Comparison of ENCODE assay signal across 8 cellular contexts in the genomic region with DNA sequence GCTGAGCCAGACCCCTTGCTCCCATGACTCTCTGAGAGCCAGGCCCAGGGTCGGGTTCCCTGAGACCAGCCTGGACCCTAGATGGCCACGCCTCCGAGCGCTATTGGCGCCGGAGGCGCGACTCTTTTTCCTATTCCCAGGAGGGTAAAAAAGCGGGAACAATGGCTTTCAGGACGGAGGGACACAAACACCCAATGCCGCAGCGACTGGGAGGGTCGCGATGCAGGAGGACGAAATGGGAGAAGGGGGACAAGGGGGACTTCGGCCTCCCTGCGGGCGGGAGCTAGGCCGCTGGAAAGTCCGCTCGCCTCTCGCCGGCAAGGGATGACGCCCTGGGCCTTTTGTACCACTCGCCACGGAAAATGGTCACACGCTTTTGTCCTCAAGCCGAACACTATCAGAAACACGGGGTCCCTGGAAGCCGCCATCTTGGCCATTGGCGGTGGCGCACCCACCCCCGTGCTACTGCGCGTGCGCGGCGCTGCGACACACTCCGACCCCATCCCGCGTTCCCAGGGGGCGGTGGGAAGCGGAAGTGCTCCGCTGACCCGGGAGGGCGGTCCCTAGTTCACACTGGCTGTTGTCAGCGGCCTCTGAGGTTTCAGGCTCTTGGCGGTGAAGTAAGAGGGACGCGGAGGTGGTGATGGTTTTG.
A peak's percentile ranks its signal among the peaks of the same experiment; 100 is the strongest.
DNase-seq lines count a peak whose midpoint lies in the region; ATAC-seq and TF ChIP-seq lines count a peak whose summit lies in the region.

No MANE protein-coding gene starts in this region.

- peak; percentile 75 for TF ChIP-seq POLR2A in GM19099 (IDR thresholded peaks at IDR 0.05; ENCODE audit: extremely low read depth, insufficient read length, low read depth)

- peak overlapping the region; percentile 59 to 75 for H3K27ac ChIP-seq in left lung

- H3K36me3 Mint-ChIP-seq in activated CD4-positive, alpha-beta T cell treated with anti-CD3 and anti-CD28 coated beads, Interleukin-2, amount 10 ng/mL, durations not matched to agents 7 days and 5 days (ENCODE audit: low read depth) = peaks cover 23% of the 10 kb centered on the region

- ATAC-seq in HG03354 (IDR thresholded peaks at IDR 0.05; ENCODE audit: poor library complexity, severe bottlenecking, unreplicated experiment) (peak; percentile 87), left lung (peak; percentile 98)

- no peaks in the 10 kb centered on the region for H3K27me3 Mint-ChIP-seq in activated CD4-positive, alpha-beta T cell treated with anti-CD3 and anti-CD28 coated beads, Interleukin-2, amount 10 ng/mL, durations not matched to agents 7 days and 5 days

- intact Hi-C loops in left lung (cut with DNase I) = no loop called here

- POLR2A ChIA-PET in activated CD4-positive, alpha-beta T cell treated with anti-CD3 and anti-CD28 coated beads, Interleukin-2, amount 10 ng/mL, durations not matched to agents 7 days and 5 days (lab: Charles Lee) = no interaction called here

- peaks cover 21% of the 10 kb centered on the region for H3K4me1 Mint-ChIP-seq in activated CD4-positive, alpha-beta T cell treated with anti-CD3 and anti-CD28 coated beads, Interleukin-2, amount 10 ng/mL, durations not matched to agents 7 days and 5 days

- H3K4me1 ChIP-seq in BE2C (no peaks in the 10 kb centered on the region), left lung (no peaks in the 10 kb centered on the region)

- TF ChIP-seq CTCF in BE2C (IDR thresholded peaks at IDR 0.05; ENCODE audit: low read depth, low read length) (no peak), left lung (IDR thresholded peaks at IDR 0.05) (no peak)

- CTCF ChIA-PET in activated CD4-positive, alpha-beta T cell treated with anti-CD3 and anti-CD28 coated beads, Interleukin-2, amount 10 ng/mL, durations not matched to agents 7 days and 5 days (lab: Charles Lee) = no interaction called here

- peak overlapping the region; percentile 90 for H3K27ac Mint-ChIP-seq in activated CD4-positive, alpha-beta T cell treated with anti-CD3 and anti-CD28 coated beads, Interleukin-2, amount 10 ng/mL, durations not matched to agents 7 days and 5 days

- peak overlapping the region; percentile 73 for H3K4me3 ChIP-seq in BE2C (ENCODE audit: low read depth, low read length)
- H3K4me3 ChIP-seq in left lung = peak overlapping the region; percentile 42 to 52

- DNase-seq in BE2C (peak; percentile 91), NCI-H524 treated with DMSO at 0.1 percent for 48 hours (lab: John Stamatoyannopoulos, UW) (peak; percentile 25), dedifferentiated amniotic fluid mesenchymal stem cell (ENCODE audit: extremely low spot score) (peak; percentile 24), left lung (peak; percentile 87 to 91)
- DNase-seq in activated CD4-positive, alpha-beta T cell treated with anti-CD3 and anti-CD28 coated beads, Interleukin-2, amount 10 ng/mL, durations not matched to agents 7 days and 5 days = peak; percentile 80
- DNase-seq in stimulated activated CD4-positive, alpha-beta T cell treated with anti-CD3 and anti-CD28 coated beads, Interleukin-2, amount 100 ng/mL, for 4 hours (ENCODE audit: low read depth) = peak; percentile 77

- H3K4me3 Mint-ChIP-seq in activated CD4-positive, alpha-beta T cell treated with anti-CD3 and anti-CD28 coated beads, Interleukin-2, amount 10 ng/mL, durations not matched to agents 7 days and 5 days = peak overlapping the region; percentile 85

- H3K27me3 ChIP-seq in BE2C (no peaks in the 10 kb centered on the region), left lung (no peaks in the 10 kb centered on the region)

- H3K36me3 ChIP-seq in BE2C (no peaks in the 10 kb centered on the region), left lung (peaks cover 0 to 6% of the 10 kb centered on the region in 2 donors)

- no peaks in the 10 kb centered on the region for H3K9me3 ChIP-seq in BE2C
- H3K9me3 ChIP-seq in left lung = no peaks in the 10 kb centered on the region

- H3K9me3 Mint-ChIP-seq in activated CD4-positive, alpha-beta T cell treated with anti-CD3 and anti-CD28 coated beads, Interleukin-2, amount 10 ng/mL, durations not matched to agents 7 days and 5 days = no peaks in the 10 kb centered on the region

Comparison
In these comparisons a context has a peak if more than half of its experiments do, and no peak if none do; other contexts are left out.
1. Peak in every context shown above with its lines: DNase-seq, ATAC-seq, H3K4me3 ChIP-seq and H3K27ac ChIP-seq.
2. DNase-seq: peak in every context shown above with its lines; median percentile 91 in BE2C; 89 in left lung; 80 in activated CD4-positive, alpha-beta T cell treated with anti-CD3 and anti-CD28 coated beads, Interleukin-2, amount 10 ng/mL, durations not matched to agents 7 days and 5 days; 77 in stimulated activated CD4-positive, alpha-beta T cell treated with anti-CD3 and anti-CD28 coated beads, Interleukin-2, amount 100 ng/mL, for 4 hours; 25 in NCI-H524 treated with DMSO at 0.1 percent for 48 hours; 24 in dedifferentiated amniotic fluid mesenchymal stem cell.